ENCODE assay signal across 1 cellular context in the genomic region with DNA sequence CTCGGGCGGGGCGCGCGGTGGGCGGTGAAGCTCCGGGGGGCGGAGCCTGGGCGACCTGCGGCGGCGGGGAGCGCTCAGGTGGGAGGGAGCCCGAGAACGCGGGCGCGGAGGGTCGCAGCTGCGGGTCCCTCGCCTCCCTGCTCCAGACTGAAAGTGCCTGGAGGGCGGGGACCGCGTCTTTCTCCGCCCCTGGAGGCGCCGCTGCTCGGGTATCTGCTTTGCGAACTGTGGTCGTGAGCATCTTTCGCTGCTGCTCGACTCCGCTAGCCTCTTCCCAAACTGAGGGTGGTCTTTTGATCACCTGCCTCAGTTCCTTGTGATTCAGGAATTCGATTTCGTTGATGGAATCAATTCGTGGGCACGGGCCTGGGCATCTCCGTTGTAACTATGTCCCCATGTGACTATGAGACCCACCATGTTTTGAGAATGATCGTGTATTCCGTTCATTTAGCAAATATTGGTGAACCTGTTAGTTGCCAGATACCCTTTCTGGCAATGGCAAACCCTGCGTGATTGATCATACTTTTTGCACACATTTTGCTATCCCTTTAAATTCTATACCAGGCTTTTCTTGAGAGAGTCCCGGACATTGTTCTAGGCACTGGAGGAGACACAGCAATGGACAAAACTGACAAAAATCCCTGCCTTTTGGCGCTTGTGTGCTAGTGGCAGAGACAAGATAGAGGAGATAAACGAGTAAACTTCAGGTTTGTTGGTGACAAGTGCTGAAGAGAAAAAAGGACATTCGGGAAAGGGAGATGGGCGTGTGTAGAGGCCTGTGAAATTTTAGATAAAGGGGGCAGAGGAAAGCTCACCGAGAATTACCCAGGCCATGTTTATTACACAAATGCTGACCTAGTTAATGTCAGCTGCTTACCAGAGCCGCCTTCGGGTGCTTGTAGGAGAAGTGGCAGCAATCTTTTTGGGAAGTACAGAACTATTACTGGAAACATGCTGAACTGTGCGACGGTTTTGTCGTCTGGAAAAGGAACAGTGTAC.
TF ChIP-seq lines count a peak whose summit lies in the region.

No MANE protein-coding gene starts in this region.

TF ChIP-seq in SK-N-SH, 30 proteins besides CTCF, POLR2A, EP300 and RAD21 (continued from another document):
- peak; percentile 3; the same call in 1 of the 2 replicates for TF ChIP-seq GATA2 (CRISPR knock-in tag; IDR thresholded peaks at IDR 0.05)
- TF ChIP-seq, protein P1, sequence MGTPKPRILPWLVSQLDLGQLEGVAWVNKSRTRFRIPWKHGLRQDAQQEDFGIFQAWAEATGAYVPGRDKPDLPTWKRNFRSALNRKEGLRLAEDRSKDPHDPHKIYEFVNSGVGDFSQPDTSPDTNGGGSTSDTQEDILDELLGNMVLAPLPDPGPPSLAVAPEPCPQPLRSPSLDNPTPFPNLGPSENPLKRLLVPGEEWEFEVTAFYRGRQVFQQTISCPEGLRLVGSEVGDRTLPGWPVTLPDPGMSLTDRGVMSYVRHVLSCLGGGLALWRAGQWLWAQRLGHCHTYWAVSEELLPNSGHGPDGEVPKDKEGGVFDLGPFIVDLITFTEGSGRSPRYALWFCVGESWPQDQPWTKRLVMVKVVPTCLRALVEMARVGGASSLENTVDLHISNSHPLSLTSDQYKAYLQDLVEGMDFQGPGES (IDR thresholded peaks at IDR 0.05; ENCODE audit: low read depth, low read length) = no peak
- TF ChIP-seq, protein P2, sequence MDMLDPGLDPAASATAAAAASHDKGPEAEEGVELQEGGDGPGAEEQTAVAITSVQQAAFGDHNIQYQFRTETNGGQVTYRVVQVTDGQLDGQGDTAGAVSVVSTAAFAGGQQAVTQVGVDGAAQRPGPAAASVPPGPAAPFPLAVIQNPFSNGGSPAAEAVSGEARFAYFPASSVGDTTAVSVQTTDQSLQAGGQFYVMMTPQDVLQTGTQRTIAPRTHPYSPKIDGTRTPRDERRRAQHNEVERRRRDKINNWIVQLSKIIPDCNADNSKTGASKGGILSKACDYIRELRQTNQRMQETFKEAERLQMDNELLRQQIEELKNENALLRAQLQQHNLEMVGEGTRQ (IDR thresholded peaks at IDR 0.05; ENCODE audit: borderline replicate concordance, low read depth, low read length) = no peak
TF ChIP-seq in SK-N-SH: peak in this region for 5.
